12 cellular contexts compared by ENCODE assay signal in the genomic region with DNA sequence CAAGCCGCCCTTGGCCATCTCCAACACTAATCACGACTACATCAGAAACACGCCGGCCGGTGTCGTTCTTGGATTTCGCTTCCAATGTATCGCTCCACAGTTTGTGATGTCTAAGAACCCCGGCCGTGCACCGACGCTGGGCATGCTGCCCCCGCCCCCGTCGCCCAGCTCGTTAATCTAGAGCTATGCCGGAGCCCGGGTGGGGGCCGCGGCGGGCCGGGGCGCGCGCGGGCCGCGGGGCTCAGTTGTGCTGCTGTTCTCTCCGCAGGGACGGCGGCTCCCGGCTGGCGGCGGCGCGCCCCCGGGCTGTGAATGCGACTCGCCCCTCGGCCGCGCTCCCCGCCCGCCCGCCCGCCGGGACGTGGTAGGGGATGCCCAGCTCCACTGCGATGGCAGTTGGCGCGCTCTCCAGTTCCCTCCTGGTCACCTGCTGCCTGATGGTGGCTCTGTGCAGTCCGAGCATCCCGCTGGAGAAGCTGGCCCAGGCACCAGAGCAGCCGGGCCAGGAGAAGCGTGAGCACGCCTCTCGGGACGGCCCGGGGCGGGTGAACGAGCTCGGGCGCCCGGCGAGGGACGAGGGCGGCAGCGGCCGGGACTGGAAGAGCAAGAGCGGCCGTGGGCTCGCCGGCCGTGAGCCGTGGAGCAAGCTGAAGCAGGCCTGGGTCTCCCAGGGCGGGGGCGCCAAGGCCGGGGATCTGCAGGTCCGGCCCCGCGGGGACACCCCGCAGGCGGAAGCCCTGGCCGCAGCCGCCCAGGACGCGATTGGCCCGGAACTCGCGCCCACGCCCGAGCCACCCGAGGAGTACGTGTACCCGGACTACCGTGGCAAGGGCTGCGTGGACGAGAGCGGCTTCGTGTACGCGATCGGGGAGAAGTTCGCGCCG. TPM values are rescaled to one million over a fixed set of nuclear protein-coding genes. Genes with fewer than 3 reads are reported as not detected.
A peak's percentile ranks its signal among the peaks of the same experiment; 100 is the strongest.
DNase-seq lines count a peak whose midpoint lies in the region; ATAC-seq and TF ChIP-seq lines count a peak whose summit lies in the region.
"Had no signal": no experiment of that assay in that cellular context is flagged by ENCODE, and none has a peak within 500 bp of the region (broad histone marks: within the 10 kb centered on the region; RNA-seq: fewer than 3 reads in every experiment).

No MANE protein-coding gene starts in this region.

- H3K36me3 Mint-ChIP-seq in dendritic cell treated with granulocyte-macrophage colony-stimulating factor and Interleukin-4, amounts not matched to agents 40 ng/mL and 50 ng/mL, for 4 days (ENCODE audit: low read depth) = no peaks in the 10 kb centered on the region

- intact Hi-C loops in dendritic cell treated with granulocyte-macrophage colony-stimulating factor and Interleukin-4, amounts not matched to agents 40 ng/mL and 50 ng/mL, for 4 days (cut with micrococcal nuclease) = no loop called here
- intact Hi-C loops in lower lobe of right lung (cut with DNase I) (no loop called here), stomach (cut with DNase I; ENCODE audit: low total_unique reads) (no loop called here)

- H3K9ac ChIP-seq in HUES48 (ENCODE audit: low read depth, low read length) = no peak overlapping the region

- H3K27ac ChIP-seq in HUES48 (ENCODE audit: low read depth, low read length) (no peak overlapping the region), lower lobe of right lung (no peak overlapping the region), stomach (peak overlapping the region in 1 of 5 donors; percentile 70)
- H3K27ac ChIP-seq: epithelial cell of prostate, SK-N-MC had no signal

- no peaks in the 10 kb centered on the region for H3K36me3 ChIP-seq in HUES48 (ENCODE audit: control insufficient read depth, insufficient read depth, low read length)
- no peaks in the 10 kb centered on the region for H3K36me3 ChIP-seq in lower lobe of right lung
- no peaks in the 10 kb centered on the region for H3K36me3 ChIP-seq in stomach

- H3K9me3 ChIP-seq in HUES48 (ENCODE audit: control insufficient read depth, insufficient read depth, low read length) (no peaks in the 10 kb centered on the region), lower lobe of right lung (no peaks in the 10 kb centered on the region), stomach (peaks cover 0 to 14% (median 0%) of the 10 kb centered on the region in 4 donors)

- WGBS in stomach, 5 donors = 1 to 6% (median 3%) methylated on average over 16 to 106 of the region's 106 CpGs

- H3K9me3 Mint-ChIP-seq in dendritic cell treated with granulocyte-macrophage colony-stimulating factor and Interleukin-4, amounts not matched to agents 40 ng/mL and 50 ng/mL, for 4 days = no peaks in the 10 kb centered on the region

- no peak for TF ChIP-seq EP300 in stomach (IDR thresholded peaks at IDR 0.05)

- H3K4me3 ChIP-seq in HUES48 (ENCODE audit: low read depth, low read length) (peak overlapping the region; percentile 63), lower lobe of right lung (peak overlapping the region; percentile 50), stomach (peak overlapping the region; percentile 44 to 54 (median 52))
- H3K4me3 ChIP-seq: SK-N-MC had no signal

- DNase-seq in lower lobe of right lung (peak; percentile 47), stomach (no peak), NCI-H774 (lab: John Stamatoyannopoulos, UW) (no peak), NCI-H1092 (lab: John Stamatoyannopoulos, UW) (no peak), NAMALWA (ENCODE audit: low spot score) (no peak)

- H3K4me1 ChIP-seq in HUES48 (ENCODE audit: control insufficient read depth, insufficient read depth, low read length) = peaks cover 6% of the 10 kb centered on the region; the same call in 1 of the 2 replicates
- peaks cover 18% of the 10 kb centered on the region for H3K4me1 ChIP-seq in lower lobe of right lung
- H3K4me1 ChIP-seq in stomach = peaks cover 15 to 38% (median 29%) of the 10 kb centered on the region in 4 donors

- TF ChIP-seq CTCF in lower lobe of right lung (IDR thresholded peaks at IDR 0.05) (no peak), stomach (IDR thresholded peaks at IDR 0.05) (no peak)

- H3K27me3 ChIP-seq in HUES48 (ENCODE audit: control insufficient read depth, insufficient read depth, low read length) = peaks cover 75% of the 10 kb centered on the region
- peaks cover 61% of the 10 kb centered on the region for H3K27me3 ChIP-seq in lower lobe of right lung (ENCODE audit: low read depth)
- peaks cover 7 to 64% (median 29%) of the 10 kb centered on the region in 3 donors for H3K27me3 ChIP-seq in stomach

- peaks cover 83% of the 10 kb centered on the region for H3K27me3 Mint-ChIP-seq in dendritic cell treated with granulocyte-macrophage colony-stimulating factor and Interleukin-4, amounts not matched to agents 40 ng/mL and 50 ng/mL, for 4 days

- ATAC-seq in lower lobe of right lung (peak; percentile 29 to 34), HG02642 (IDR thresholded peaks at IDR 0.05; ENCODE audit: poor library complexity, unreplicated experiment) (no peak)

- TF ChIP-seq POLR2A in stomach (IDR thresholded peaks at IDR 0.05) = no peak

- no peak overlapping the region for H3K27ac Mint-ChIP-seq in dendritic cell treated with granulocyte-macrophage colony-stimulating factor and Interleukin-4, amounts not matched to agents 40 ng/mL and 50 ng/mL, for 4 days

- peaks cover 23% of the 10 kb centered on the region for H3K4me1 Mint-ChIP-seq in dendritic cell treated with granulocyte-macrophage colony-stimulating factor and Interleukin-4, amounts not matched to agents 40 ng/mL and 50 ng/mL, for 4 days (ENCODE audit: low read depth)

- peak overlapping the region; percentile 48 for H3K4me3 Mint-ChIP-seq in dendritic cell treated with granulocyte-macrophage colony-stimulating factor and Interleukin-4, amounts not matched to agents 40 ng/mL and 50 ng/mL, for 4 days

RNA-seq across cellular contexts. Expression of gene VWC2, which starts 1.9 kb away (rescaled TPM):
- 0.18 TPM for total RNA-seq in lower lobe of right lung
- total RNA-seq in stomach = under 1 TPM in 3 of 5 donors, not detected in 2; under 0.01 to 0.45 (median 0.18) TPM
- under 1 TPM in 1 of 3 donors, not detected in 2; 0.03 TPM for polyA plus RNA-seq in stomach
- total RNA-seq: LHCN-M2, pulmonary artery endothelial cell had no signal
